Comparison of ENCODE assay signal across 10 cellular contexts in genomic region chr7:125355899-125356298, GRCh38.
A peak's percentile ranks its signal among the peaks of the same experiment; 100 is the strongest.
DNase-seq lines count a peak whose midpoint lies in the region; ATAC-seq and TF ChIP-seq lines count a peak whose summit lies in the region.
"Had no signal": no experiment of that assay in that cellular context is flagged by ENCODE, and none has a peak within 500 bp of the region (broad histone marks: within the 10 kb centered on the region; RNA-seq: fewer than 3 reads in every experiment).

No MANE protein-coding gene starts in this region.

- no peaks in the 10 kb centered on the region for H3K36me3 ChIP-seq in SU-DHL-6 (ENCODE audit: low read length)
- H3K36me3 ChIP-seq: breast epithelium, thoracic aorta had no signal

- H3K27ac ChIP-seq in SU-DHL-6 (ENCODE audit: low read depth, low read length) = no peak overlapping the region
- H3K27ac ChIP-seq: breast epithelium, thoracic aorta had no signal

- no peak overlapping the region for H3K9ac ChIP-seq in SU-DHL-6 (ENCODE audit: low read length)

- ATAC-seq in GM19438 (IDR thresholded peaks at IDR 0.05; ENCODE audit: low read depth, unreplicated experiment) (peak; percentile 70), HG03108 (IDR thresholded peaks at IDR 0.05; ENCODE audit: unreplicated experiment) (peak; percentile 52)

- DNase-seq in putamen (ENCODE audit: low spot score) (peak; percentile 10), GM10266 (ENCODE audit: extremely low spot score) (no peak), AG20443 (ENCODE audit: low spot score) (no peak), iPS-NIHi11 (ENCODE audit: low spot score) (no peak)
- DNase-seq in activated effector memory CD4-positive, alpha-beta T cell treated with anti-CD3 and anti-CD28 coated beads, Interleukin-2, amount 50 U/mL, for 16 hours = no peak

- TF ChIP-seq CTCF in SU-DHL-6 (IDR thresholded peaks at IDR 0.05; ENCODE audit: insufficient read depth, low read length, poor library complexity, severe bottlenecking) (no peak), GM10266 (IDR thresholded peaks at IDR 0.05; ENCODE audit: control insufficient read depth, insufficient read depth, low read depth, missing control alignments) (no peak)

- no peaks in the 10 kb centered on the region for H3F3A ChIP-seq in SU-DHL-6 (ENCODE audit: insufficient read depth)

- peak overlapping the region; percentile 10 for H3K4me2 ChIP-seq in SU-DHL-6 (ENCODE audit: low read depth, low read length, poor library complexity, severe bottlenecking)

- H2AFZ ChIP-seq in SU-DHL-6 (ENCODE audit: low read depth, low read length, severe bottlenecking) = peak overlapping the region; percentile 48

- no peaks in the 10 kb centered on the region for H3K79me2 ChIP-seq in SU-DHL-6 (ENCODE audit: insufficient read depth, low read length)

- H4K20me1 ChIP-seq in SU-DHL-6 (ENCODE audit: low read depth, low read length) = no peaks in the 10 kb centered on the region

- no peaks in the 10 kb centered on the region for H3K9me3 ChIP-seq in SU-DHL-6 (ENCODE audit: insufficient read depth, low read length)
- H3K9me3 ChIP-seq: breast epithelium, thoracic aorta had no signal

- H3K27me3 ChIP-seq in SU-DHL-6 (ENCODE audit: low read length) = no peaks in the 10 kb centered on the region
- H3K27me3 ChIP-seq: breast epithelium had no signal

- H3K4me3 ChIP-seq in SU-DHL-6 (ENCODE audit: insufficient read depth, low read length, poor library complexity, severe bottlenecking) = no peak overlapping the region
- H3K4me3 ChIP-seq: breast epithelium, thoracic aorta had no signal

- H3K9me2 ChIP-seq in SU-DHL-6 (replicated peaks; ENCODE audit: insufficient read depth, low read length) = no peaks in the 10 kb centered on the region
